ENCODE assay signal across 8 cellular contexts in genomic region chr2:215680605-215681598, GRCh38.
DNase-seq lines count a peak whose midpoint lies in the region; ATAC-seq and TF ChIP-seq lines count a peak whose summit lies in the region.

No MANE protein-coding gene starts in this region.

- no peaks in the 10 kb centered on the region for H3K23me2 ChIP-seq in H9 (ENCODE audit: insufficient read length, low read depth, low read length, poor library complexity, severe bottlenecking)

- no peaks in the 10 kb centered on the region for H4K20me1 ChIP-seq in H9 (ENCODE audit: control insufficient read depth, insufficient read depth, insufficient read length)

- H2BK120ac ChIP-seq in H9 (ENCODE audit: low read depth, low read length, poor library complexity, severe bottlenecking), result no peak overlapping the region

- no peaks in the 10 kb centered on the region for H3K79me1 ChIP-seq in H9 (ENCODE audit: insufficient read depth, low read depth, low read length, poor library complexity, severe bottlenecking)

- intact Hi-C loops in activated CD4-positive, alpha-beta T cell treated with anti-CD3 and anti-CD28 coated beads for 36 hours (cut with DNase I, micrococcal nuclease), result loop anchor here (5.0 kb wide), 1 partner anchor 66 kb away; no protein-coding TSS in a partner anchor

- POLR2A ChIA-PET in activated CD4-positive, alpha-beta T cell treated with anti-CD3 and anti-CD28 coated beads for 36 hours (lab: Charles Lee), result interaction anchor here (0.5 kb wide), 1 partner anchor 141 kb away, joined by 3 read pairs; no protein-coding TSS in a partner anchor

- no peak overlapping the region for H3K4ac ChIP-seq in H9 (ENCODE audit: low read depth, low read length)

- no peak overlapping the region for H3K23ac ChIP-seq in H9 (ENCODE audit: insufficient read length, low read depth, low read length)

- CTCF ChIA-PET in activated CD4-positive, alpha-beta T cell treated with anti-CD3 and anti-CD28 coated beads for 36 hours (lab: Charles Lee), result no interaction called here

- no peak overlapping the region for H3K14ac ChIP-seq in H9 (ENCODE audit: insufficient read depth, low read length)

- H3K27ac ChIP-seq in H9 (ENCODE audit: insufficient read length, low read depth, low read length), result no peak overlapping the region

- H3T11ph ChIP-seq in H9 (ENCODE audit: low read length), result no peak overlapping the region

- H2BK5ac ChIP-seq in H9 (ENCODE audit: insufficient read length, low read length), result no peak overlapping the region

- no peaks in the 10 kb centered on the region for H3K9me3 ChIP-seq in H9 (ENCODE audit: control insufficient read depth, low read depth, low read length)

- H4K8ac ChIP-seq in H9 (replicated peaks; ENCODE audit: insufficient read length, low read depth, low read length), result no peak overlapping the region

- WGBS in H9 (ENCODE audit: extremely low coverage, insufficient read length, low lambda C conversion rate), result no CpG with 5 or more reads among the region's 6 CpGs

- no peak overlapping the region for H3K9ac ChIP-seq in H9 (ENCODE audit: extremely low read depth, insufficient read length, low read length)

- no peak overlapping the region for H3K56ac ChIP-seq in H9 (ENCODE audit: insufficient read length, low read depth, low read length)

- H3K27me3 Mint-ChIP-seq in activated CD4-positive, alpha-beta T cell treated with anti-CD3 and anti-CD28 coated beads for 36 hours, result no peaks in the 10 kb centered on the region
- H3K27me3 Mint-ChIP-seq in H9 (ENCODE audit: low read depth), result no peaks in the 10 kb centered on the region

- no peaks in the 10 kb centered on the region for H3K4me1 ChIP-seq in H9 (ENCODE audit: insufficient read depth, low read length)

- no peak overlapping the region for H4K5ac ChIP-seq in H9 (ENCODE audit: insufficient read length, low read depth, low read length)

- no peak overlapping the region for H2AFZ ChIP-seq in H9 (ENCODE audit: low read length)

- peaks cover 3% of the 10 kb centered on the region for H3K9me3 Mint-ChIP-seq in activated CD4-positive, alpha-beta T cell treated with anti-CD3 and anti-CD28 coated beads for 36 hours (ENCODE audit: low read depth)
- peaks cover 0 to 3% of the 10 kb centered on the region in 2 experiments; a peak in 3 of 5 replicates for H3K9me3 Mint-ChIP-seq in H9

- H3K36me3 Mint-ChIP-seq in activated CD4-positive, alpha-beta T cell treated with anti-CD3 and anti-CD28 coated beads for 36 hours (ENCODE audit: low read depth), result no peaks in the 10 kb centered on the region
- peaks cover 0 to 3% (median 0%) of the 10 kb centered on the region in 3 experiments; a peak in 3 of 7 replicates for H3K36me3 Mint-ChIP-seq in H9 (ENCODE audit: insufficient read depth in 1 of 3, low read depth in 3 of 3)

- H2AK5ac ChIP-seq in H9 (ENCODE audit: insufficient read length, low read length), result no peak overlapping the region

- peak; percentile 54 for DNase-seq in activated CD4-positive, alpha-beta T cell treated with anti-CD3 and anti-CD28 coated beads for 36 hours
- no peak for DNase-seq in activated CD4-positive, alpha-beta T cell treated with anti-CD3 and anti-CD28 coated beads for 1 hour
- DNase-seq in LoVo (ENCODE audit: low spot score), result peak; percentile 14
- DNase-seq in activated CD4-positive, alpha-beta T cell treated with anti-CD3 and anti-CD28 coated beads, Interleukin-2, amount 50 U/mL, for 1 hour, result peak; percentile 4
- peak; percentile 98 for DNase-seq in kidney tubule cell (ENCODE audit: low spot score)
- DNase-seq in anterior cingulate cortex (lab: John Stamatoyannopoulos, UW), result no peak
- no peak for DNase-seq in NCI-H2227 treated with DMSO at 0.1 percent for 48 hours (lab: John Stamatoyannopoulos, UW)
- DNase-seq in H9, result no peak

- H3K4me3 Mint-ChIP-seq in activated CD4-positive, alpha-beta T cell treated with anti-CD3 and anti-CD28 coated beads for 36 hours, result peak overlapping the region; percentile 3
- H3K4me3 Mint-ChIP-seq in H9, result no peak overlapping the region

- H4K91ac ChIP-seq in H9 (ENCODE audit: insufficient read length, low read depth, low read length), result no peak overlapping the region

- H2BK20ac ChIP-seq in H9 (ENCODE audit: low read depth, low read length, poor library complexity, severe bottlenecking), result no peak overlapping the region

- H3K27me3 ChIP-seq in H9 (ENCODE audit: insufficient read depth, low read length), result no peaks in the 10 kb centered on the region

- no peak for TF ChIP-seq CTCF in H9 (conservative IDR thresholded peaks at IDR 0.05)

- no peak overlapping the region for H3K4me2 ChIP-seq in H9 (ENCODE audit: insufficient read depth, insufficient read length, low read length)

- H2BK15ac ChIP-seq in H9 (ENCODE audit: low read depth, low read length), result no peak overlapping the region

- H3K27ac Mint-ChIP-seq in activated CD4-positive, alpha-beta T cell treated with anti-CD3 and anti-CD28 coated beads for 36 hours, result peak overlapping the region; percentile 75
- no peak overlapping the region for H3K27ac Mint-ChIP-seq in H9

- no peak overlapping the region for H3K18ac ChIP-seq in H9 (ENCODE audit: insufficient read length, low read depth, low read length)

- no peaks in the 10 kb centered on the region for H3K79me2 ChIP-seq in H9 (ENCODE audit: insufficient read depth, low read length)

- no peak overlapping the region for H2BK12ac ChIP-seq in H9 (ENCODE audit: insufficient read length, low read depth, low read length)

- H3K4me1 Mint-ChIP-seq in activated CD4-positive, alpha-beta T cell treated with anti-CD3 and anti-CD28 coated beads for 36 hours, result peaks cover 38% of the 10 kb centered on the region
- peaks cover 0 to 5% of the 10 kb centered on the region in 2 experiments; a peak in 1 of 4 replicates for H3K4me1 Mint-ChIP-seq in H9

- ATAC-seq in activated CD4-positive, alpha-beta T cell treated with anti-CD3 and anti-CD28 coated beads for 36 hours, result peak; percentile 87

Comparison
In these comparisons a context has a peak if more than half of its experiments do, and no peak if none do; other contexts are left out.
1. DNase-seq: peak in activated CD4-positive, alpha-beta T cell treated with anti-CD3 and anti-CD28 coated beads for 36 hours (single experiment), LoVo (single experiment), activated CD4-positive, alpha-beta T cell treated with anti-CD3 and anti-CD28 coated beads, Interleukin-2, amount 50 U/mL, for 1 hour (single experiment) and kidney tubule cell (single experiment); none in activated CD4-positive, alpha-beta T cell treated with anti-CD3 and anti-CD28 coated beads for 1 hour (single experiment), anterior cingulate cortex (0 of 58), NCI-H2227 treated with DMSO at 0.1 percent for 48 hours (single experiment) and H9 (single experiment).